ENCODE assay signal across 15 cellular contexts in the genomic region with DNA sequence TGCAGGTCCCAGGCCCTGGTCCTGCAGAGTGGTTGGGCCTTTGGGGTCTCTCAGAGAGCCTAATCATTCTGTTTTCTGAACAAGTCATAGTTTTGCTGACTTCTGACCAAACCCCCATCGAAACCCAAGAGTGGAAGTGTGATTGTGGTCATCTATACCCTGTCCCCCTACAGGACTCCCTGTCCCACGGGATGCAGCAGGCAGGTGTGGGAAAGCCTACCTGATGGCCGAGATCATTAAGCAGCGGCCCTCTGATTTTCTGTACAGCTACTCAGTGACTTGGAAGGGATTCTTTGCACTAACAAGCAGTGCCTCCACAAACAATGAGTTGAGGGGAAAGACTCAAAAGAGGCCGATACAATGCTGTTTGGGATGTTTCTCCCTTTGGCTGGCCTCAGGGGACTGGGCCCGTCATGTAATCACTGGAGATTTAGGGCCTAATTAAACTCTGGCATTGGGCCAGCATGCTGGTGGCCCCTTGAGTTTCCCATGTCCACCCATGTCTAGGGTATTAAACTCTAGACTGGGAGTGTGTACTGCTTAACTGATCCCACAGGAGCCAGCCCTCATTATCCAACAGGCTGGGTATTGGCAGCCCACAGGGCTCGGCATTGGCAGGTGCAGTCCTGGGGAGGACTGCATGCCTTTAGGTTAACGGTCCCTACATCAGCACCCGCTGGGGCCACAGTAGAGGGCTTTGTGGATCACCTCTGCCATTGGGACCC.
DNase-seq lines count a peak whose midpoint lies in the region; ATAC-seq and TF ChIP-seq lines count a peak whose summit lies in the region.
"Had no signal": no experiment of that assay in that cellular context is flagged by ENCODE, and none has a peak within 500 bp of the region (broad histone marks: within the 10 kb centered on the region; RNA-seq: fewer than 3 reads in every experiment).

No MANE protein-coding gene starts in this region.

- intact Hi-C loops in Calu3 (cut with micrococcal nuclease; ENCODE audit: unreplicated experiment) (loop anchor here (2.0 to 5.0 kb wide), 2 partner anchors 21 to 182 kb away; no protein-coding TSS in a partner anchor), PC-9 (cut with micrococcal nuclease; ENCODE audit: unreplicated experiment) (no loop called here), left colon (cut with DNase I, micrococcal nuclease) (no loop called here), psoas muscle (cut with DNase I) (no loop called here)

- no peak overlapping the region for H2AFZ ChIP-seq in PC-9

- H3K27ac ChIP-seq in PC-9 (peak overlapping the region; percentile 94), skin epidermis (peak overlapping the region in 19 of 21 experiments; percentile 67 to 91 (median 83)), psoas muscle (no peak overlapping the region)

- H3K27me3 ChIP-seq in PC-9 (ENCODE audit: insufficient read depth, low read depth) = no peaks in the 10 kb centered on the region
- H3K27me3 ChIP-seq in psoas muscle (ENCODE audit: insufficient read depth in 3 of 3, low read length in 2 of 3) = no peaks in the 10 kb centered on the region

- H4K20me1 ChIP-seq in PC-9 (ENCODE audit: insufficient read depth) = no peaks in the 10 kb centered on the region

- no TSS peak for BruUV-seq in Calu3 (replicated peaks; lab: Mats Ljungman, UMichigan)
- BruUV-seq in PC-9 (replicated peaks; lab: Mats Ljungman, UMichigan) = no TSS peak

- H3K27ac Mint-ChIP-seq in Calu3 (ENCODE audit: unreplicated experiment) = peak overlapping the region; percentile 96
- H3K27ac Mint-ChIP-seq: activated CD8-positive, alpha-beta memory T cell treated with anti-CD3 and anti-CD28 coated beads, Interleukin-2, amount 10 ng/mL, durations not matched to agents 7 days and 5 days; activated naive CD8-positive, alpha-beta T cell; CD8-positive, alpha-beta memory T cell; stimulated activated naive CD8-positive, alpha-beta T cell treated with anti-CD3 and anti-CD28 coated beads, Interleukin-15, Interleukin-2, amounts not matched to agents 100 ng/mL and 50 ng/mL, for 24 hours had no signal

- H3K36me3 ChIP-seq in PC-9 (ENCODE audit: low read depth) = no peaks in the 10 kb centered on the region
- no peaks in the 10 kb centered on the region for H3K36me3 ChIP-seq in psoas muscle (ENCODE audit: insufficient read depth in 1 of 2, low read depth in 1 of 2)

- H3K9me3 Mint-ChIP-seq in Calu3 (ENCODE audit: low read depth, unreplicated experiment) = peaks cover 9% of the 10 kb centered on the region
- H3K9me3 Mint-ChIP-seq: stimulated activated naive CD8-positive, alpha-beta T cell treated with anti-CD3 and anti-CD28 coated beads, Interleukin-15, Interleukin-2, amounts not matched to agents 100 ng/mL and 50 ng/mL, for 24 hours had no signal

- H3K9me2 ChIP-seq in PC-9 (ENCODE audit: insufficient read depth) = no peaks in the 10 kb centered on the region
- H3K9me2 ChIP-seq: SK-N-SH had no signal

- no peaks in the 10 kb centered on the region for H3K79me2 ChIP-seq in PC-9 (ENCODE audit: low read depth)

- no peak for DNase-seq in Calu3
- no peak for DNase-seq in PC-9
- no peak for DNase-seq in left colon
- no peak for DNase-seq in cortex of kidney (lab: John Stamatoyannopoulos, UW)
- DNase-seq in psoas muscle = no peak
- no peak for DNase-seq in stimulated activated CD4-positive, alpha-beta T cell treated with anti-CD3 and anti-CD28 coated beads, Interleukin-4, amount 100 ng/mL, for 4 hours
- DNase-seq: activated CD8-positive, alpha-beta memory T cell treated with anti-CD3 and anti-CD28 coated beads, Interleukin-2, amount 10 ng/mL, durations not matched to agents 7 days and 5 days; CD8-positive, alpha-beta memory T cell; cerebellar nuclear complex; GDM1; NK-92 treated with Interleukin-12 subunit alpha and Interleukin-12 subunit beta, amount 100 ng/mL, for 24 hours; SK-N-SH had no signal

- ATAC-seq in left colon (peak; percentile 8), psoas muscle (no peak)
- ATAC-seq: activated CD8-positive, alpha-beta memory T cell treated with anti-CD3 and anti-CD28 coated beads, Interleukin-2, amount 10 ng/mL, durations not matched to agents 7 days and 5 days had no signal

- CTCF ChIA-PET in Calu3 (lab: Charles Lee) = no interaction called here
- CTCF ChIA-PET in PC-9 (lab: Charles Lee) = interaction anchor here (0.5 kb wide), 1 partner anchor 766 kb away, joined by 8 read pairs; no protein-coding TSS in a partner anchor

- H3K36me3 Mint-ChIP-seq in Calu3 (ENCODE audit: insufficient read depth, unreplicated experiment) = peaks cover 11% of the 10 kb centered on the region
- H3K36me3 Mint-ChIP-seq: activated CD8-positive, alpha-beta memory T cell treated with anti-CD3 and anti-CD28 coated beads, Interleukin-2, amount 10 ng/mL, durations not matched to agents 7 days and 5 days; activated naive CD8-positive, alpha-beta T cell had no signal

- H3K4me3 ChIP-seq in PC-9 (peak overlapping the region; percentile 45; the same call in 1 of the 2 replicates), skin epidermis (no peak overlapping the region), psoas muscle (no peak overlapping the region)

- TF ChIP-seq CTCF in Calu3 (IDR thresholded peaks at IDR 0.05; ENCODE audit: unreplicated experiment) (no peak), PC-9 (conservative IDR thresholded peaks at IDR 0.05) (no peak), psoas muscle (IDR thresholded peaks at IDR 0.05) (no peak)

- peaks cover 35% of the 10 kb centered on the region for H3F3A ChIP-seq in PC-9 (ENCODE audit: insufficient read depth, low read depth)

- no peaks in the 10 kb centered on the region for H3K27me3 Mint-ChIP-seq in Calu3 (ENCODE audit: unreplicated experiment)
- H3K27me3 Mint-ChIP-seq: activated CD8-positive, alpha-beta memory T cell treated with anti-CD3 and anti-CD28 coated beads, Interleukin-2, amount 10 ng/mL, durations not matched to agents 7 days and 5 days; activated naive CD8-positive, alpha-beta T cell; CD8-positive, alpha-beta memory T cell; stimulated activated naive CD8-positive, alpha-beta T cell treated with anti-CD3 and anti-CD28 coated beads, Interleukin-15, Interleukin-2, amounts not matched to agents 100 ng/mL and 50 ng/mL, for 24 hours had no signal

- 81 to 88% (median 87%) methylated on average over 9 of the region's 9 CpGs for WGBS in psoas muscle, 3 donors

- H3K4me3 Mint-ChIP-seq in Calu3 (ENCODE audit: low read depth, unreplicated experiment) = no peak overlapping the region
- H3K4me3 Mint-ChIP-seq: activated CD8-positive, alpha-beta memory T cell treated with anti-CD3 and anti-CD28 coated beads, Interleukin-2, amount 10 ng/mL, durations not matched to agents 7 days and 5 days; activated naive CD8-positive, alpha-beta T cell; CD8-positive, alpha-beta memory T cell; stimulated activated naive CD8-positive, alpha-beta T cell treated with anti-CD3 and anti-CD28 coated beads, Interleukin-15, Interleukin-2, amounts not matched to agents 100 ng/mL and 50 ng/mL, for 24 hours had no signal

- H3K9me3 ChIP-seq in PC-9 (ENCODE audit: insufficient read depth, low read depth) = peaks cover 16% of the 10 kb centered on the region; the same call in 1 of the 2 replicates
- H3K9me3 ChIP-seq in psoas muscle = no peaks in the 10 kb centered on the region
- H3K9me3 ChIP-seq: SK-N-SH had no signal

- H3K4me1 Mint-ChIP-seq in Calu3 (ENCODE audit: low read depth, unreplicated experiment) = peaks cover 43% of the 10 kb centered on the region
- H3K4me1 Mint-ChIP-seq: activated CD8-positive, alpha-beta memory T cell treated with anti-CD3 and anti-CD28 coated beads, Interleukin-2, amount 10 ng/mL, durations not matched to agents 7 days and 5 days; CD8-positive, alpha-beta memory T cell had no signal

- POLR2A ChIA-PET in PC-9 (lab: Charles Lee; ENCODE audit: unreplicated experiment) = no interaction called here

- H3K4me1 ChIP-seq in PC-9 (replicated peaks; ENCODE audit: insufficient read depth) = peaks cover 46% of the 10 kb centered on the region
- H3K4me1 ChIP-seq in psoas muscle = peaks cover 10% of the 10 kb centered on the region

- peak overlapping the region; percentile 84 for H3K4me2 ChIP-seq in PC-9
- H3K4me2 ChIP-seq: SK-N-SH had no signal
